ENCODE assay signal across 38 cellular contexts in the genomic region with DNA sequence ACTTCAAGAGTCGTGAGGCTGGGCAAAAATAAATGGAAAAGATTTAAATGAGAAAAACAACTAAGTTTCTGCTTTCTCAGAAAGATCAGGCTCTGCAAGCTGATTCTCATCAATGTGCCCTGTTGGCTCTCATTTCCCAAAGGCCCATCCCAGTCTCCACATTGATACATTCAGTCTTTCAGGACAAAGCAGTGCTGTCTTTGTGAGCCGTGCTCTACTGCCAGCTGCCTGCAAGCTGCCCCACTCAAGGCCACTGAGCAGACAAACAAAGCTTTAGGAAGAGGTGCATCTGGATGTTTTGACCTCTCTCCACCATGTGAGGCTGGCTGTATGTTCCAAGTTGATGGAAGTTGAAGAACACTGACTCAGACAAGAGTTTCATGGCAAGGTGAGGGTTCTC. TPM values are rescaled to one million over a fixed set of nuclear protein-coding genes. Genes with fewer than 3 reads are reported as not detected.
"Had no signal": no experiment of that assay in that cellular context is flagged by ENCODE, and none has a peak within 500 bp of the region (broad histone marks: within the 10 kb centered on the region; RNA-seq: fewer than 3 reads in every experiment).

No MANE protein-coding gene starts in this region.

- H3K4me1 ChIP-seq: adrenal gland, body of pancreas, esophagus squamous epithelium, gastroesophageal sphincter had no signal

- H3K27me3 Mint-ChIP-seq: activated B cell treated with CpG ODN at 0.5 μM for 24 hours; activated CD4-positive, alpha-beta memory T cell treated with anti-CD3 and anti-CD28 coated beads for 36 hours; activated CD8-positive, alpha-beta memory T cell treated with anti-CD3 and anti-CD28 coated beads, Interleukin-2, amount 10 ng/mL, durations not matched to agents 7 days and 5 days; activated naive CD4-positive, alpha-beta T cell treated with anti-CD3 and anti-CD28 coated beads, Interleukin-2, amount 50 U/mL, for 24 hours; activated naive CD8-positive, alpha-beta T cell treated with anti-CD3 and anti-CD28 coated beads for 36 hours; activated naive CD8-positive, alpha-beta T cell treated with anti-CD3 and anti-CD28 coated beads, Interleukin-2, amount 50 U/mL, for 24 hours; T-helper 17 cell had no signal

- H3K27me3 ChIP-seq: adrenal gland, body of pancreas, esophagus squamous epithelium, gastroesophageal sphincter had no signal

- H3K4me3 Mint-ChIP-seq: activated B cell treated with CpG ODN at 0.5 μM for 24 hours; activated CD4-positive, alpha-beta memory T cell treated with anti-CD3 and anti-CD28 coated beads for 36 hours; activated CD8-positive, alpha-beta memory T cell treated with anti-CD3 and anti-CD28 coated beads, Interleukin-2, amount 10 ng/mL, durations not matched to agents 7 days and 5 days; activated CD8-positive, alpha-beta T cell treated with anti-CD3 and anti-CD28 coated beads, Interleukin-2, amount 10 ng/mL, durations not matched to agents 7 days and 5 days; activated naive CD4-positive, alpha-beta T cell treated with anti-CD3 and anti-CD28 coated beads for 36 hours; activated naive CD4-positive, alpha-beta T cell treated with anti-CD3 and anti-CD28 coated beads, Interleukin-2, amount 50 U/mL, for 24 hours; activated naive CD8-positive, alpha-beta T cell treated with anti-CD3 and anti-CD28 coated beads for 36 hours; activated naive CD8-positive, alpha-beta T cell treated with anti-CD3 and anti-CD28 coated beads, Interleukin-2, amount 50 U/mL, for 24 hours; activated T-helper 1 cell treated with anti-CD3 and anti-CD28 coated beads, Interleukin-12 subunit alpha, Interleukin-12 subunit beta, Interleukin-2, Interleukin-4 antibody, amounts not matched to agents 30 ng/mL and 10 ng/mL and 1 ng/mL, durations not matched to agents 14 hours and 24 hours and 36 hours; T-helper 17 cell; T-helper 2 cell treated with Interferon-gamma antibody and Interleukin-4, amounts not matched to agents 5 μg/mL and 100 μg/mL, for 36 hours had no signal

- H3K4me1 Mint-ChIP-seq: activated B cell treated with CpG ODN at 0.5 μM for 24 hours; activated CD8-positive, alpha-beta memory T cell treated with anti-CD3 and anti-CD28 coated beads, Interleukin-2, amount 10 ng/mL, durations not matched to agents 7 days and 5 days; activated naive CD4-positive, alpha-beta T cell treated with anti-CD3 and anti-CD28 coated beads, Interleukin-2, amount 50 U/mL, for 24 hours; activated naive CD8-positive, alpha-beta T cell treated with anti-CD3 and anti-CD28 coated beads for 36 hours; activated naive CD8-positive, alpha-beta T cell treated with anti-CD3 and anti-CD28 coated beads, Interleukin-2, amount 50 U/mL, for 24 hours; T-helper 17 cell had no signal

- H3K4me3 ChIP-seq: adrenal gland, body of pancreas, esophagus squamous epithelium, gastroesophageal sphincter had no signal

- H3K27ac Mint-ChIP-seq: activated B cell treated with CpG ODN at 0.5 μM for 24 hours; activated CD4-positive, alpha-beta memory T cell treated with anti-CD3 and anti-CD28 coated beads for 36 hours; activated CD8-positive, alpha-beta memory T cell treated with anti-CD3 and anti-CD28 coated beads, Interleukin-2, amount 10 ng/mL, durations not matched to agents 7 days and 5 days; activated CD8-positive, alpha-beta T cell treated with anti-CD3 and anti-CD28 coated beads, Interleukin-2, amount 10 ng/mL, durations not matched to agents 7 days and 5 days; activated naive CD4-positive, alpha-beta T cell treated with anti-CD3 and anti-CD28 coated beads for 36 hours; activated naive CD4-positive, alpha-beta T cell treated with anti-CD3 and anti-CD28 coated beads, Interleukin-2, amount 50 U/mL, for 24 hours; activated naive CD8-positive, alpha-beta T cell treated with anti-CD3 and anti-CD28 coated beads for 36 hours; activated naive CD8-positive, alpha-beta T cell treated with anti-CD3 and anti-CD28 coated beads, Interleukin-2, amount 50 U/mL, for 24 hours; activated T-helper 1 cell treated with anti-CD3 and anti-CD28 coated beads, Interleukin-12 subunit alpha, Interleukin-12 subunit beta, Interleukin-2, Interleukin-4 antibody, amounts not matched to agents 30 ng/mL and 10 ng/mL and 1 ng/mL, durations not matched to agents 14 hours and 24 hours and 36 hours; activated T-helper 2 cell treated with anti-CD3 and anti-CD28 coated beads, Interferon-gamma antibody, Interleukin-2, Interleukin-4, amounts not matched to agents 10 μg/mL and 5 μg/mL and 100 μg/mL, durations not matched to agents 14 hours and 24 hours and 36 hours; T-helper 17 cell; T-helper 2 cell treated with Interferon-gamma antibody and Interleukin-4, amounts not matched to agents 5 μg/mL and 100 μg/mL, for 36 hours had no signal

- H3K27ac ChIP-seq: adrenal gland, body of pancreas, epithelial cell of prostate, esophagus squamous epithelium, gastroesophageal sphincter, WERI-Rb-1 had no signal

- H3K36me3 ChIP-seq: adrenal gland, esophagus squamous epithelium, gastroesophageal sphincter, WERI-Rb-1 had no signal

- H3K9me3 Mint-ChIP-seq: activated B cell treated with CpG ODN at 0.5 μM for 24 hours; activated CD4-positive, alpha-beta memory T cell treated with anti-CD3 and anti-CD28 coated beads for 36 hours; activated naive CD4-positive, alpha-beta T cell treated with anti-CD3 and anti-CD28 coated beads for 36 hours; activated naive CD4-positive, alpha-beta T cell treated with anti-CD3 and anti-CD28 coated beads, Interleukin-2, amount 50 U/mL, for 24 hours; activated naive CD8-positive, alpha-beta T cell treated with anti-CD3 and anti-CD28 coated beads for 36 hours; activated T-helper 1 cell treated with anti-CD3 and anti-CD28 coated beads, Interleukin-12 subunit alpha, Interleukin-12 subunit beta, Interleukin-2, Interleukin-4 antibody, amounts not matched to agents 30 ng/mL and 10 ng/mL and 1 ng/mL, durations not matched to agents 14 hours and 24 hours and 36 hours; activated T-helper 2 cell treated with anti-CD3 and anti-CD28 coated beads, Interferon-gamma antibody, Interleukin-2, Interleukin-4, amounts not matched to agents 10 μg/mL and 5 μg/mL and 100 μg/mL, durations not matched to agents 14 hours and 24 hours and 36 hours; T-helper 2 cell treated with Interferon-gamma antibody and Interleukin-4, amounts not matched to agents 5 μg/mL and 100 μg/mL, for 36 hours had no signal

- ATAC-seq: activated CD4-positive, CD25-positive, alpha-beta regulatory T cell treated with anti-CD3 and anti-CD28 coated beads, Interleukin-2, amount 50 U/mL, for 24 hours; activated CD8-positive, alpha-beta memory T cell treated with anti-CD3 and anti-CD28 coated beads, Interleukin-2, amount 10 ng/mL, durations not matched to agents 7 days and 5 days; activated CD8-positive, alpha-beta T cell treated with anti-CD3 and anti-CD28 coated beads, Interleukin-2, amount 10 ng/mL, durations not matched to agents 7 days and 5 days; activated naive CD8-positive, alpha-beta T cell treated with anti-CD3 and anti-CD28 coated beads, Interleukin-2, amount 50 U/mL, for 24 hours; body of pancreas; gastroesophageal sphincter; T-helper 17 cell had no signal

- H3K36me3 Mint-ChIP-seq: activated CD4-positive, alpha-beta memory T cell treated with anti-CD3 and anti-CD28 coated beads for 36 hours; activated CD8-positive, alpha-beta memory T cell treated with anti-CD3 and anti-CD28 coated beads, Interleukin-2, amount 10 ng/mL, durations not matched to agents 7 days and 5 days; activated naive CD4-positive, alpha-beta T cell treated with anti-CD3 and anti-CD28 coated beads, Interleukin-2, amount 50 U/mL, for 24 hours; activated naive CD8-positive, alpha-beta T cell treated with anti-CD3 and anti-CD28 coated beads for 36 hours had no signal

- DNase-seq: activated B cell treated with CpG ODN at 0.5 μM for 24 hours; activated CD4-positive, alpha-beta memory T cell treated with anti-CD3 and anti-CD28 coated beads for 36 hours; activated CD4-positive, alpha-beta T cell treated with anti-CD3 and anti-CD28 coated beads for 48 hours; activated CD4-positive, alpha-beta T cell treated with anti-CD3 and anti-CD28 coated beads, Interleukin-2, amount 50 U/mL, for 1 hour; activated CD8-positive, alpha-beta memory T cell treated with anti-CD3 and anti-CD28 coated beads, Interleukin-2, amount 10 ng/mL, durations not matched to agents 7 days and 5 days; activated CD8-positive, alpha-beta memory T cell treated with anti-CD3 and anti-CD28 coated beads, Interleukin-2, amount 50 U/mL, for 4 hours; activated CD8-positive, alpha-beta T cell treated with anti-CD3 and anti-CD28 coated beads, Interleukin-2, amount 10 ng/mL, durations not matched to agents 7 days and 5 days; activated effector memory CD4-positive, alpha-beta T cell treated with anti-CD3 and anti-CD28 coated beads, Interleukin-2, amount 50 U/mL, for 16 hours; activated naive CD4-positive, alpha-beta T cell treated with anti-CD3 and anti-CD28 coated beads for 36 hours; activated naive CD8-positive, alpha-beta T cell treated with anti-CD3 and anti-CD28 coated beads for 36 hours; activated naive CD8-positive, alpha-beta T cell treated with anti-CD3 and anti-CD28 coated beads, Interleukin-2, amount 50 U/mL, for 24 hours; activated T-cell treated with anti-CD3 and anti-CD28 coated beads, Interleukin-2, amount 50 U/mL, for 1 hour; activated T-cell treated with anti-CD3 and anti-CD28 coated beads, Interleukin-2, amount 50 U/mL, for 48 hours; adrenal gland; aorta; body of pancreas; caudate nucleus; cortex of kidney; dermis blood vessel endothelial cell; effector CD4-positive, alpha-beta T cell; esophagus squamous epithelium; foreskin melanocyte; T-helper 1 cell; T-helper 17 cell; T1000; WERI-Rb-1 had no signal

RNA-seq across cellular contexts. Expression of gene FSHR, which starts 48.8 kb away (rescaled TPM):
- total RNA-seq: activated B cell treated with CpG ODN at 0.5 μM for 24 hours; activated CD4-positive, alpha-beta memory T cell treated with anti-CD3 and anti-CD28 coated beads for 36 hours; activated CD8-positive, alpha-beta memory T cell treated with anti-CD3 and anti-CD28 coated beads for 36 hours; activated CD8-positive, alpha-beta memory T cell treated with anti-CD3 and anti-CD28 coated beads, Interleukin-2, amount 10 ng/mL, durations not matched to agents 7 days and 5 days; activated CD8-positive, alpha-beta T cell treated with anti-CD3 and anti-CD28 coated beads, Interleukin-2, amount 10 ng/mL, durations not matched to agents 7 days and 5 days; activated naive CD4-positive, alpha-beta T cell treated with anti-CD3 and anti-CD28 coated beads for 36 hours; activated naive CD8-positive, alpha-beta T cell treated with anti-CD3 and anti-CD28 coated beads for 36 hours; activated T-helper 1 cell treated with anti-CD3 and anti-CD28 coated beads, Interleukin-12 subunit alpha, Interleukin-12 subunit beta, Interleukin-2, Interleukin-4 antibody, amounts not matched to agents 30 ng/mL and 10 ng/mL and 1 ng/mL, durations not matched to agents 14 hours and 24 hours and 36 hours; activated T-helper 2 cell treated with anti-CD3 and anti-CD28 coated beads, Interferon-gamma antibody, Interleukin-2, Interleukin-4, amounts not matched to agents 10 μg/mL and 5 μg/mL and 100 μg/mL, durations not matched to agents 14 hours and 24 hours and 36 hours; aorta; body of pancreas; chondrocyte; dermis blood vessel endothelial cell; endothelial cell of umbilical vein; esophagus squamous epithelium; fibroblast of lung; fibroblast of villous mesenchyme; gastroesophageal sphincter; T-helper 17 cell had no signal
- polyA plus RNA-seq: adrenal gland, aorta, endothelial cell of umbilical vein, fibroblast of lung had no signal
